In the genomic region with DNA sequence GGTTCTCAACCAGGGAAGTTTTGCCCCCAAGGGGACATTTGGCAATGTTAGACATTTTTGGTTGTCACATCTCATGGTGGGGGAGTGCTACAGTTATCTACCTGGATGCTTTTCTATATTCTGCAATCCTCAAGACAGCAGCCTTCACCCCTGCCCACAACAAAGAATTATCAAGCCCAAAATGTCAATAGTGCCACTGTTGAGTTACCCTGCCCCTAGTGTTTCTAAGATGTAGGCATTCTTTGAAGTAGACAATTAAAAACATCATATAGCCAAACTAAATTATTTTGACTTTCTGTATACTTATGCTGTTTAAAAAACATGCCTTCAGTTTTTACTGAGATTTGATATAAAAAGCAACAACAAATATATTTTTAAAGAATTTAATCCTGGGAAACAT, we compare ENCODE assay signal across 1 cellular context.
TF ChIP-seq lines count a peak whose summit lies in the region.

No MANE protein-coding gene starts in this region.

TF ChIP-seq in GM23338, 12 proteins besides CTCF, POLR2A, EP300 and RAD21 (continued from another document):
- TF ChIP-seq, protein P1, sequence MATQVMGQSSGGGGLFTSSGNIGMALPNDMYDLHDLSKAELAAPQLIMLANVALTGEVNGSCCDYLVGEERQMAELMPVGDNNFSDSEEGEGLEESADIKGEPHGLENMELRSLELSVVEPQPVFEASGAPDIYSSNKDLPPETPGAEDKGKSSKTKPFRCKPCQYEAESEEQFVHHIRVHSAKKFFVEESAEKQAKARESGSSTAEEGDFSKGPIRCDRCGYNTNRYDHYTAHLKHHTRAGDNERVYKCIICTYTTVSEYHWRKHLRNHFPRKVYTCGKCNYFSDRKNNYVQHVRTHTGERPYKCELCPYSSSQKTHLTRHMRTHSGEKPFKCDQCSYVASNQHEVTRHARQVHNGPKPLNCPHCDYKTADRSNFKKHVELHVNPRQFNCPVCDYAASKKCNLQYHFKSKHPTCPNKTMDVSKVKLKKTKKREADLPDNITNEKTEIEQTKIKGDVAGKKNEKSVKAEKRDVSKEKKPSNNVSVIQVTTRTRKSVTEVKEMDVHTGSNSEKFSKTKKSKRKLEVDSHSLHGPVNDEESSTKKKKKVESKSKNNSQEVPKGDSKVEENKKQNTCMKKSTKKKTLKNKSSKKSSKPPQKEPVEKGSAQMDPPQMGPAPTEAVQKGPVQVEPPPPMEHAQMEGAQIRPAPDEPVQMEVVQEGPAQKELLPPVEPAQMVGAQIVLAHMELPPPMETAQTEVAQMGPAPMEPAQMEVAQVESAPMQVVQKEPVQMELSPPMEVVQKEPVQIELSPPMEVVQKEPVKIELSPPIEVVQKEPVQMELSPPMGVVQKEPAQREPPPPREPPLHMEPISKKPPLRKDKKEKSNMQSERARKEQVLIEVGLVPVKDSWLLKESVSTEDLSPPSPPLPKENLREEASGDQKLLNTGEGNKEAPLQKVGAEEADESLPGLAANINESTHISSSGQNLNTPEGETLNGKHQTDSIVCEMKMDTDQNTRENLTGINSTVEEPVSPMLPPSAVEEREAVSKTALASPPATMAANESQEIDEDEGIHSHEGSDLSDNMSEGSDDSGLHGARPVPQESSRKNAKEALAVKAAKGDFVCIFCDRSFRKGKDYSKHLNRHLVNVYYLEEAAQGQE (IDR thresholded peaks at IDR 0.05; ENCODE audit: unreplicated experiment) = no peak
- TF ChIP-seq ZNF114 (CRISPR knock-in tag; IDR thresholded peaks at IDR 0.05) (no peak), JUNB (IDR thresholded peaks at IDR 0.05; ENCODE audit: unreplicated experiment) (no peak)
